Comparison of ENCODE assay signal across 1 cellular context in the genomic region with DNA sequence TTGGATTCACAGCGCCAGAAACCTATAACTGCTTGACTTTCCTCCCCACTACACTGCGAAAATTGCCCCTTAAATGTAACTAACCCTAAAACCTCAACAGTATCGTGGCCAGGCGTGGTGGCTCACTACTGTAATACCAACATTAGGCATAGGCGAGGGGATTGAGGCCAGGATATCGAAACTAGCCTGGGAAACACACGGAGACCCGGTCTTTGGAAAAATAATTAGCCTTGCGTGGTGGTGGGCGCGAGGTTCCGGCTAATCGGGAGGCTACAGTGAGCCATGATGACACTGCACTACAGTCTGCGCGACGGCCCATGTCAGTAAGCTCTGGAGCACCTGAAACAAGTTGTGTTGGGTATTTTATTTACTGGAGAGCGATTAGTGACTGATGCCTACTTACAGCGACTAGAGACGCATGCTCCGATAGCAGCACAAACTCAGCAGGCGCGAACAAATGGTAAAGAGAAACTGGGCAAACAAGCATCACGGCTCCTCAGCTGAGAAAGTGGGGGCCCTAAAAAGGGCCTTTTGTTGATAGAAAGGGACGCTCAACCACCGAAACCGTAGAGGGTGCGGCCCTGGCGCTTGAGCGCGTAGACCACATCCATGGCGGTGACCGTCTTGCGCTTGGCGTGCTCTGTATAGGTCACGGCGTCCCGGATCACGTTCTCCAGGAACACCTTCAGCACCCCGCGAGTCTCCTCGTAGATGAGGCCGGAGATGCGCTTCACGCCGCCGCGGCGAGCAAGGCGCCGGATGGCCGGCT.
TF ChIP-seq lines count a peak whose summit lies in the region.

No MANE protein-coding gene starts in this region.

TF ChIP-seq in HepG2, 621 proteins besides CTCF, POLR2A, EP300 and RAD21 (continued from another document and continues in another):
- TF ChIP-seq ZNF598 (CRISPR knock-in tag; IDR thresholded peaks at IDR 0.05; ENCODE audit: borderline replicate concordance) (peak; percentile 66; the same call in 1 of the 2 replicates), YEATS4 (CRISPR knock-in tag; IDR thresholded peaks at IDR 0.05; ENCODE audit: borderline replicate concordance) (peak; percentile 48; the same call in 1 of the 2 replicates), MED8 (CRISPR knock-in tag; IDR thresholded peaks at IDR 0.05; ENCODE audit: insufficient replicate concordance) (peak; percentile 76), PHF8 (CRISPR knock-in tag; IDR thresholded peaks at IDR 0.05) (peak; percentile 59), HOXA5 (CRISPR knock-in tag; IDR thresholded peaks at IDR 0.05) (peak; percentile 37; the same call in 1 of the 2 replicates), ZNF12 (CRISPR knock-in tag; IDR thresholded peaks at IDR 0.05) (peak; percentile 24; the same call in 1 of the 2 replicates), SRY (CRISPR knock-in tag; IDR thresholded peaks at IDR 0.05) (0 out of 2 replicates have a peak, but pooled peaks have one; percentile 25), ZFP36L1 (CRISPR knock-in tag; IDR thresholded peaks at IDR 0.05) (0 out of 2 replicates have a peak, but pooled peaks have one; percentile 59), MAFF (IDR thresholded peaks at IDR 0.05; ENCODE audit: low read depth, low read length) (0 out of 2 replicates have a peak, but pooled peaks have one; percentile 9), HHEX (CRISPR knock-in tag; IDR thresholded peaks at IDR 0.05) (0 out of 2 replicates have a peak, but pooled peaks have one; percentile 3), ZFX (CRISPR knock-in tag; IDR thresholded peaks at IDR 0.05; ENCODE audit: low read depth) (peak; percentile 54)
- TF ChIP-seq, protein P1, sequence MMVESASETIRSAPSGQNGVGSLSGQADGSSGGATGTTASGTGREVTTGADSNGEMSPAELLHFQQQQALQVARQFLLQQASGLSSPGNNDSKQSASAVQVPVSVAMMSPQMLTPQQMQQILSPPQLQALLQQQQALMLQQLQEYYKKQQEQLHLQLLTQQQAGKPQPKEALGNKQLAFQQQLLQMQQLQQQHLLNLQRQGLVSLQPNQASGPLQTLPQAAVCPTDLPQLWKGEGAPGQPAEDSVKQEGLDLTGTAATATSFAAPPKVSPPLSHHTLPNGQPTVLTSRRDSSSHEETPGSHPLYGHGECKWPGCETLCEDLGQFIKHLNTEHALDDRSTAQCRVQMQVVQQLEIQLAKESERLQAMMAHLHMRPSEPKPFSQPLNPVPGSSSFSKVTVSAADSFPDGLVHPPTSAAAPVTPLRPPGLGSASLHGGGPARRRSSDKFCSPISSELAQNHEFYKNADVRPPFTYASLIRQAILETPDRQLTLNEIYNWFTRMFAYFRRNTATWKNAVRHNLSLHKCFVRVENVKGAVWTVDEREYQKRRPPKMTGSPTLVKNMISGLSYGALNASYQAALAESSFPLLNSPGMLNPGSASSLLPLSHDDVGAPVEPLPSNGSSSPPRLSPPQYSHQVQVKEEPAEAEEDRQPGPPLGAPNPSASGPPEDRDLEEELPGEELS (CRISPR knock-in tag; IDR thresholded peaks at IDR 0.05), result peak; percentile 12; the same call in 1 of the 2 replicates
- TF ChIP-seq, protein P2, sequence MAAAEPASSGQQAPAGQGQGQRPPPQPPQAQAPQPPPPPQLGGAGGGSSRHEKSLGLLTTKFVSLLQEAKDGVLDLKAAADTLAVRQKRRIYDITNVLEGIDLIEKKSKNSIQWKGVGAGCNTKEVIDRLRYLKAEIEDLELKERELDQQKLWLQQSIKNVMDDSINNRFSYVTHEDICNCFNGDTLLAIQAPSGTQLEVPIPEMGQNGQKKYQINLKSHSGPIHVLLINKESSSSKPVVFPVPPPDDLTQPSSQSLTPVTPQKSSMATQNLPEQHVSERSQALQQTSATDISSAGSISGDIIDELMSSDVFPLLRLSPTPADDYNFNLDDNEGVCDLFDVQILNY (CRISPR knock-in tag; conservative IDR thresholded peaks at IDR 0.05), result 0 out of 2 replicates have a peak, but pooled peaks have one; percentile 29
- TF ChIP-seq, protein P3, sequence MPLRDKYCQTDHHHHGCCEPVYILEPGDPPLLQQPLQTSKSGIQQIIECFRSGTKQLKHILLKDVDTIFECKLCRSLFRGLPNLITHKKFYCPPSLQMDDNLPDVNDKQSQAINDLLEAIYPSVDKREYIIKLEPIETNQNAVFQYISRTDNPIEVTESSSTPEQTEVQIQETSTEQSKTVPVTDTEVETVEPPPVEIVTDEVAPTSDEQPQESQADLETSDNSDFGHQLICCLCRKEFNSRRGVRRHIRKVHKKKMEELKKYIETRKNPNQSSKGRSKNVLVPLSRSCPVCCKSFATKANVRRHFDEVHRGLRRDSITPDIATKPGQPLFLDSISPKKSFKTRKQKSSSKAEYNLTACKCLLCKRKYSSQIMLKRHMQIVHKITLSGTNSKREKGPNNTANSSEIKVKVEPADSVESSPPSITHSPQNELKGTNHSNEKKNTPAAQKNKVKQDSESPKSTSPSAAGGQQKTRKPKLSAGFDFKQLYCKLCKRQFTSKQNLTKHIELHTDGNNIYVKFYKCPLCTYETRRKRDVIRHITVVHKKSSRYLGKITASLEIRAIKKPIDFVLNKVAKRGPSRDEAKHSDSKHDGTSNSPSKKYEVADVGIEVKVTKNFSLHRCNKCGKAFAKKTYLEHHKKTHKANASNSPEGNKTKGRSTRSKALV (CRISPR knock-in tag; IDR thresholded peaks at IDR 0.05), result peak; percentile 65; the same call in 1 of the 2 replicates
- TF ChIP-seq, protein P4, sequence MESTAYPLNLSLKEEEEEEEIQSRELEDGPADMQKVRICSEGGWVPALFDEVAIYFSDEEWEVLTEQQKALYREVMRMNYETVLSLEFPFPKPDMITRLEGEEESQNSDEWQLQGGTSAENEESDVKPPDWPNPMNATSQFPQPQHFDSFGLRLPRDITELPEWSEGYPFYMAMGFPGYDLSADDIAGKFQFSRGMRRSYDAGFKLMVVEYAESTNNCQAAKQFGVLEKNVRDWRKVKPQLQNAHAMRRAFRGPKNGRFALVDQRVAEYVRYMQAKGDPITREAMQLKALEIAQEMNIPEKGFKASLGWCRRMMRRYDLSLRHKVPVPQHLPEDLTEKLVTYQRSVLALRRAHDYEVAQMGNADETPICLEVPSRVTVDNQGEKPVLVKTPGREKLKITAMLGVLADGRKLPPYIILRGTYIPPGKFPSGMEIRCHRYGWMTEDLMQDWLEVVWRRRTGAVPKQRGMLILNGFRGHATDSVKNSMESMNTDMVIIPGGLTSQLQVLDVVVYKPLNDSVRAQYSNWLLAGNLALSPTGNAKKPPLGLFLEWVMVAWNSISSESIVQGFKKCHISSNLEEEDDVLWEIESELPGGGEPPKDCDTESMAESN (CRISPR knock-in tag; conservative IDR thresholded peaks at IDR 0.05), result 0 out of 2 replicates have a peak, but pooled peaks have one; percentile 45
- TF ChIP-seq, protein P5, sequence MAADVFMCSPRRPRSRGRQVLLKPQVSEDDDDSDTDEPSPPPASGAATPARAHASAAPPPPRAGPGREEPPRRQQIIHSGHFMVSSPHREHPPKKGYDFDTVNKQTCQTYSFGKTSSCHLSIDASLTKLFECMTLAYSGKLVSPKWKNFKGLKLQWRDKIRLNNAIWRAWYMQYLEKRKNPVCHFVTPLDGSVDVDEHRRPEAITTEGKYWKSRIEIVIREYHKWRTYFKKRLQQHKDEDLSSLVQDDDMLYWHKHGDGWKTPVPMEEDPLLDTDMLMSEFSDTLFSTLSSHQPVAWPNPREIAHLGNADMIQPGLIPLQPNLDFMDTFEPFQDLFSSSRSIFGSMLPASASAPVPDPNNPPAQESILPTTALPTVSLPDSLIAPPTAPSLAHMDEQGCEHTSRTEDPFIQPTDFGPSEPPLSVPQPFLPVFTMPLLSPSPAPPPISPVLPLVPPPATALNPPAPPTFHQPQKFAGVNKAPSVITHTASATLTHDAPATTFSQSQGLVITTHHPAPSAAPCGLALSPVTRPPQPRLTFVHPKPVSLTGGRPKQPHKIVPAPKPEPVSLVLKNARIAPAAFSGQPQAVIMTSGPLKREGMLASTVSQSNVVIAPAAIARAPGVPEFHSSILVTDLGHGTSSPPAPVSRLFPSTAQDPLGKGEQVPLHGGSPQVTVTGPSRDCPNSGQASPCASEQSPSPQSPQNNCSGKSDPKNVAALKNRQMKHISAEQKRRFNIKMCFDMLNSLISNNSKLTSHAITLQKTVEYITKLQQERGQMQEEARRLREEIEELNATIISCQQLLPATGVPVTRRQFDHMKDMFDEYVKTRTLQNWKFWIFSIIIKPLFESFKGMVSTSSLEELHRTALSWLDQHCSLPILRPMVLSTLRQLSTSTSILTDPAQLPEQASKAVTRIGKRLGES (CRISPR knock-in tag; IDR thresholded peaks at IDR 0.05; ENCODE audit: borderline replicate concordance), result 0 out of 2 replicates have a peak, but pooled peaks have one; percentile 45
- TF ChIP-seq, protein P6, sequence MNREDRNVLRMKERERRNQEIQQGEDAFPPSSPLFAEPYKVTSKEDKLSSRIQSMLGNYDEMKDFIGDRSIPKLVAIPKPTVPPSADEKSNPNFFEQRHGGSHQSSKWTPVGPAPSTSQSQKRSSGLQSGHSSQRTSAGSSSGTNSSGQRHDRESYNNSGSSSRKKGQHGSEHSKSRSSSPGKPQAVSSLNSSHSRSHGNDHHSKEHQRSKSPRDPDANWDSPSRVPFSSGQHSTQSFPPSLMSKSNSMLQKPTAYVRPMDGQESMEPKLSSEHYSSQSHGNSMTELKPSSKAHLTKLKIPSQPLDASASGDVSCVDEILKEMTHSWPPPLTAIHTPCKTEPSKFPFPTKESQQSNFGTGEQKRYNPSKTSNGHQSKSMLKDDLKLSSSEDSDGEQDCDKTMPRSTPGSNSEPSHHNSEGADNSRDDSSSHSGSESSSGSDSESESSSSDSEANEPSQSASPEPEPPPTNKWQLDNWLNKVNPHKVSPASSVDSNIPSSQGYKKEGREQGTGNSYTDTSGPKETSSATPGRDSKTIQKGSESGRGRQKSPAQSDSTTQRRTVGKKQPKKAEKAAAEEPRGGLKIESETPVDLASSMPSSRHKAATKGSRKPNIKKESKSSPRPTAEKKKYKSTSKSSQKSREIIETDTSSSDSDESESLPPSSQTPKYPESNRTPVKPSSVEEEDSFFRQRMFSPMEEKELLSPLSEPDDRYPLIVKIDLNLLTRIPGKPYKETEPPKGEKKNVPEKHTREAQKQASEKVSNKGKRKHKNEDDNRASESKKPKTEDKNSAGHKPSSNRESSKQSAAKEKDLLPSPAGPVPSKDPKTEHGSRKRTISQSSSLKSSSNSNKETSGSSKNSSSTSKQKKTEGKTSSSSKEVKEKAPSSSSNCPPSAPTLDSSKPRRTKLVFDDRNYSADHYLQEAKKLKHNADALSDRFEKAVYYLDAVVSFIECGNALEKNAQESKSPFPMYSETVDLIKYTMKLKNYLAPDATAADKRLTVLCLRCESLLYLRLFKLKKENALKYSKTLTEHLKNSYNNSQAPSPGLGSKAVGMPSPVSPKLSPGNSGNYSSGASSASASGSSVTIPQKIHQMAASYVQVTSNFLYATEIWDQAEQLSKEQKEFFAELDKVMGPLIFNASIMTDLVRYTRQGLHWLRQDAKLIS (CRISPR knock-in tag; IDR thresholded peaks at IDR 0.05), result peak; percentile 97
- TF ChIP-seq, protein P7, sequence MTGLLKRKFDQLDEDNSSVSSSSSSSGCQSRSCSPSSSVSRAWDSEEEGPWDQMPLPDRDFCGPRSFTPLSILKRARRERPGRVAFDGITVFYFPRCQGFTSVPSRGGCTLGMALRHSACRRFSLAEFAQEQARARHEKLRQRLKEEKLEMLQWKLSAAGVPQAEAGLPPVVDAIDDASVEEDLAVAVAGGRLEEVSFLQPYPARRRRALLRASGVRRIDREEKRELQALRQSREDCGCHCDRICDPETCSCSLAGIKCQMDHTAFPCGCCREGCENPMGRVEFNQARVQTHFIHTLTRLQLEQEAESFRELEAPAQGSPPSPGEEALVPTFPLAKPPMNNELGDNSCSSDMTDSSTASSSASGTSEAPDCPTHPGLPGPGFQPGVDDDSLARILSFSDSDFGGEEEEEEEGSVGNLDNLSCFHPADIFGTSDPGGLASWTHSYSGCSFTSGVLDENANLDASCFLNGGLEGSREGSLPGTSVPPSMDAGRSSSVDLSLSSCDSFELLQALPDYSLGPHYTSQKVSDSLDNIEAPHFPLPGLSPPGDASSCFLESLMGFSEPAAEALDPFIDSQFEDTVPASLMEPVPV (CRISPR knock-in tag; IDR thresholded peaks at IDR 0.05), result peak; percentile 55; the same call in 1 of the 2 replicates
- TF ChIP-seq, protein P8, sequence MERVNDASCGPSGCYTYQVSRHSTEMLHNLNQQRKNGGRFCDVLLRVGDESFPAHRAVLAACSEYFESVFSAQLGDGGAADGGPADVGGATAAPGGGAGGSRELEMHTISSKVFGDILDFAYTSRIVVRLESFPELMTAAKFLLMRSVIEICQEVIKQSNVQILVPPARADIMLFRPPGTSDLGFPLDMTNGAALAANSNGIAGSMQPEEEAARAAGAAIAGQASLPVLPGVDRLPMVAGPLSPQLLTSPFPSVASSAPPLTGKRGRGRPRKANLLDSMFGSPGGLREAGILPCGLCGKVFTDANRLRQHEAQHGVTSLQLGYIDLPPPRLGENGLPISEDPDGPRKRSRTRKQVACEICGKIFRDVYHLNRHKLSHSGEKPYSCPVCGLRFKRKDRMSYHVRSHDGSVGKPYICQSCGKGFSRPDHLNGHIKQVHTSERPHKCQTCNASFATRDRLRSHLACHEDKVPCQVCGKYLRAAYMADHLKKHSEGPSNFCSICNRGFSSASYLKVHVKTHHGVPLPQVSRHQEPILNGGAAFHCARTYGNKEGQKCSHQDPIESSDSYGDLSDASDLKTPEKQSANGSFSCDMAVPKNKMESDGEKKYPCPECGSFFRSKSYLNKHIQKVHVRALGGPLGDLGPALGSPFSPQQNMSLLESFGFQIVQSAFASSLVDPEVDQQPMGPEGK (CRISPR knock-in tag; IDR thresholded peaks at IDR 0.05), result peak; percentile 43
